Comparison of ENCODE assay signal across 1 cellular context in genomic region chr16:75251280-75252048, GRCh38.
TF ChIP-seq lines count a peak whose summit lies in the region.

TSS of gene BCAR1 (minus strand) at chr16:75251624. CDS start at chr16:75251482, 142 bp downstream.

TF ChIP-seq in HepG2, 621 proteins besides CTCF, POLR2A, EP300 and RAD21 (continued from another document and continues in another):
- TF ChIP-seq KIAA2018 (CRISPR knock-in tag; IDR thresholded peaks at IDR 0.05; ENCODE audit: borderline replicate concordance): no peak
- peak; percentile 31; the same call in 1 of the 2 replicates for TF ChIP-seq ZSCAN21 (CRISPR knock-in tag; IDR thresholded peaks at IDR 0.05; ENCODE audit: borderline replicate concordance)
- TF ChIP-seq BHLHE40 (IDR thresholded peaks at IDR 0.05; ENCODE audit: low read length): no peak
- 0 out of 2 replicates have a peak, but pooled peaks have one; percentile 21 for TF ChIP-seq ZNF772 (CRISPR knock-in tag; IDR thresholded peaks at IDR 0.05)
- peak; percentile 21; the same call in 1 of the 2 replicates for TF ChIP-seq CBFB (CRISPR knock-in tag; IDR thresholded peaks at IDR 0.05)
- TF ChIP-seq ZFP36L2 (CRISPR knock-in tag; IDR thresholded peaks at IDR 0.05): no peak
- 0 out of 2 replicates have a peak, but pooled peaks have one; percentile 24 for TF ChIP-seq CAMTA2 (CRISPR knock-in tag; IDR thresholded peaks at IDR 0.05; ENCODE audit: borderline replicate concordance)
- peak; percentile 62 for TF ChIP-seq ZFX (CRISPR knock-in tag; IDR thresholded peaks at IDR 0.05; ENCODE audit: low read depth)
- no peak for TF ChIP-seq ZNF782 (CRISPR knock-in tag; IDR thresholded peaks at IDR 0.05; ENCODE audit: borderline replicate concordance)
- TF ChIP-seq ZNF234 (CRISPR knock-in tag; conservative IDR thresholded peaks at IDR 0.05): no peak; the same call in 1 of the 2 replicates
- no peak; the same call in 1 of the 2 replicates for TF ChIP-seq HINFP (CRISPR knock-in tag; IDR thresholded peaks at IDR 0.05; ENCODE audit: low read depth)
- peak; percentile 61; the same call in 1 of the 2 replicates for TF ChIP-seq HDAC2 (CRISPR knock-in tag; IDR thresholded peaks at IDR 0.05)
- TF ChIP-seq ATF7-NPFF (CRISPR knock-in tag; IDR thresholded peaks at IDR 0.05; ENCODE audit: low read depth): peak; percentile 22; the same call in 1 of the 2 replicates
- no peak for TF ChIP-seq PBX2 (CRISPR knock-in tag; IDR thresholded peaks at IDR 0.05)
- no peak for TF ChIP-seq ZNF614 (CRISPR knock-in tag; IDR thresholded peaks at IDR 0.05; ENCODE audit: borderline replicate concordance)
- TF ChIP-seq KAT7 (CRISPR knock-in tag; IDR thresholded peaks at IDR 0.05; ENCODE audit: borderline replicate concordance): no peak
- no peak for TF ChIP-seq SRSF4 (IDR thresholded peaks at IDR 0.05; ENCODE audit: low read depth, low read length, poor library complexity, severe bottlenecking)
- TF ChIP-seq ZNF558 (CRISPR knock-in tag; IDR thresholded peaks at IDR 0.05; ENCODE audit: borderline replicate concordance): no peak
- 0 out of 2 replicates have a peak, but pooled peaks have one; percentile 85 for TF ChIP-seq FOXO4 (CRISPR knock-in tag; conservative IDR thresholded peaks at IDR 0.05)
- TF ChIP-seq ZNF3 (CRISPR knock-in tag; IDR thresholded peaks at IDR 0.05): no peak
- no peak for TF ChIP-seq TBP (CRISPR knock-in tag; IDR thresholded peaks at IDR 0.05)
- TF ChIP-seq HMG20B (CRISPR knock-in tag; conservative IDR thresholded peaks at IDR 0.05): no peak
- no peak for TF ChIP-seq ZNF207 (IDR thresholded peaks at IDR 0.05; ENCODE audit: borderline replicate concordance)
- no peak for TF ChIP-seq ZNF576 (CRISPR knock-in tag; IDR thresholded peaks at IDR 0.05)
- TF ChIP-seq KDM1A (CRISPR knock-in tag; IDR thresholded peaks at IDR 0.05): no peak
- no peak for TF ChIP-seq JARID2 (CRISPR knock-in tag; IDR thresholded peaks at IDR 0.05; ENCODE audit: insufficient replicate concordance)
- TF ChIP-seq ZNF17 (CRISPR knock-in tag; IDR thresholded peaks at IDR 0.05): no peak
- peak; percentile 47; the same call in 1 of the 2 replicates for TF ChIP-seq DMAP1 (CRISPR knock-in tag; IDR thresholded peaks at IDR 0.05)
- 0 out of 2 replicates have a peak, but pooled peaks have one; percentile 19 for TF ChIP-seq FOSL2 (CRISPR knock-in tag; IDR thresholded peaks at IDR 0.05)
- peak; percentile 25; the same call in 1 of the 2 replicates for TF ChIP-seq HOMEZ (CRISPR knock-in tag; IDR thresholded peaks at IDR 0.05; ENCODE audit: low read depth)
- TF ChIP-seq ZSCAN22 (CRISPR knock-in tag; IDR thresholded peaks at IDR 0.05): 0 out of 2 replicates have a peak, but pooled peaks have one; percentile 16
- no peak for TF ChIP-seq MTF1 (CRISPR knock-in tag; IDR thresholded peaks at IDR 0.05)
- no peak for TF ChIP-seq CCAR2 (optimal IDR thresholded peaks at IDR 0.05; ENCODE audit: low read depth, low read length)
- no peak for TF ChIP-seq SRSF1 (optimal IDR thresholded peaks at IDR 0.05; ENCODE audit: low read depth, low read length)
- TF ChIP-seq PAF1 (CRISPR knock-in tag; IDR thresholded peaks at IDR 0.05): no peak
- TF ChIP-seq REXO4 (CRISPR knock-in tag; IDR thresholded peaks at IDR 0.05; ENCODE audit: borderline replicate concordance): no peak
- TF ChIP-seq KMT2A (CRISPR knock-in tag; IDR thresholded peaks at IDR 0.05): peak; percentile 67; the same call in 1 of the 2 replicates
- no peak for TF ChIP-seq FUBP1 (CRISPR knock-in tag; IDR thresholded peaks at IDR 0.05; ENCODE audit: borderline replicate concordance)
- TF ChIP-seq ARHGAP35 (CRISPR knock-in tag; IDR thresholded peaks at IDR 0.05; ENCODE audit: borderline replicate concordance): no peak
- TF ChIP-seq HNRNPLL (IDR thresholded peaks at IDR 0.05; ENCODE audit: low read depth, low read length, poor library complexity, severe bottlenecking): peak; percentile 59
- TF ChIP-seq ZNF670 (CRISPR knock-in tag; IDR thresholded peaks at IDR 0.05; ENCODE audit: borderline replicate concordance): no peak
- peak; percentile 20; the same call in 1 of the 2 replicates for TF ChIP-seq RNF2 (conservative IDR thresholded peaks at IDR 0.05; ENCODE audit: low read depth)
- peak; percentile 79 for TF ChIP-seq ZBTB14 (CRISPR knock-in tag; IDR thresholded peaks at IDR 0.05)
- TF ChIP-seq FOXA1 (IDR thresholded peaks at IDR 0.05): no peak
- peak; percentile 3; the same call in 1 of the 2 replicates for TF ChIP-seq FOXA1 (CRISPR knock-in tag; IDR thresholded peaks at IDR 0.05)
- peak; percentile 25 for TF ChIP-seq TEAD3 (CRISPR knock-in tag; optimal IDR thresholded peaks at IDR 0.05; ENCODE audit: borderline replicate concordance)
- TF ChIP-seq ZBTB46 (CRISPR knock-in tag; IDR thresholded peaks at IDR 0.05; ENCODE audit: borderline replicate concordance): no peak
